In genomic region chr16:54928421-54929089, GRCh38 we compare ENCODE assay signal across 8 cellular contexts. TPM values are rescaled to one million over a fixed set of nuclear protein-coding genes. Genes with fewer than 3 reads are reported as not detected.
DNase-seq lines count a peak whose midpoint lies in the region; ATAC-seq and TF ChIP-seq lines count a peak whose summit lies in the region.

No MANE protein-coding gene starts in this region.

- H2AFZ ChIP-seq in MM.1S (ENCODE audit: low read length) (no peak overlapping the region), neuron (ENCODE audit: low read depth, low read length) (no peak overlapping the region)

- intact Hi-C loops in activated B cell treated with CpG ODN at 0.5 μM for 24 hours (cut with micrococcal nuclease) = loop anchor here (1.0 to 10.0 kb wide), 4 partner anchors 406 to 1494 kb away; partner anchors contain the start of genes AKTIP, RBL2 and RPGRIP1L

- H3K4me3 ChIP-seq in MM.1S (ENCODE audit: low read length) (peak overlapping the region; percentile 90), fibroblast of pulmonary artery (replicated peaks; ENCODE audit: low read depth, low read length) (peak overlapping the region; percentile 53), neuron (ENCODE audit: low read length) (peak overlapping the region; percentile 54)

- H3K4me1 Mint-ChIP-seq in activated B cell treated with CpG ODN at 0.5 μM for 24 hours = peaks cover 31% of the 10 kb centered on the region

- POLR2A ChIA-PET in activated B cell treated with CpG ODN at 0.5 μM for 24 hours (lab: Charles Lee) = no interaction called here

- CTCF ChIA-PET in activated B cell treated with CpG ODN at 0.5 μM for 24 hours (lab: Charles Lee) = no interaction called here

- peak overlapping the region; percentile 92 for H3K27ac ChIP-seq in MM.1S (ENCODE audit: low read length)

- peaks cover 12% of the 10 kb centered on the region for H3K4me1 ChIP-seq in MM.1S (ENCODE audit: low read length)
- H3K4me1 ChIP-seq in neuron (ENCODE audit: insufficient read depth, low read length) = peaks cover 29% of the 10 kb centered on the region

- H3K27me3 ChIP-seq in MM.1S (replicated peaks; ENCODE audit: insufficient read depth, low read length) (no peaks in the 10 kb centered on the region), neuron (ENCODE audit: insufficient read depth, low read length) (no peaks in the 10 kb centered on the region)

- H3K27me3 Mint-ChIP-seq in activated B cell treated with CpG ODN at 0.5 μM for 24 hours = peaks cover 49% of the 10 kb centered on the region

- H3K9ac ChIP-seq in MM.1S (ENCODE audit: low read length) = peak overlapping the region; percentile 91

- peaks cover under 1% of the 10 kb centered on the region for H3K36me3 Mint-ChIP-seq in activated B cell treated with CpG ODN at 0.5 μM for 24 hours (ENCODE audit: low read depth)

- no peaks in the 10 kb centered on the region for H3K9me3 Mint-ChIP-seq in activated B cell treated with CpG ODN at 0.5 μM for 24 hours

- ATAC-seq in HG02571 (IDR thresholded peaks at IDR 0.05; ENCODE audit: unreplicated experiment) = peak; percentile 38
- ATAC-seq in activated B cell treated with CpG ODN at 0.5 μM for 24 hours (ENCODE audit: low read depth) = peak; percentile 49

- no peaks in the 10 kb centered on the region; the same call in 1 of the 2 replicates for H3K36me3 ChIP-seq in MM.1S (replicated peaks; ENCODE audit: insufficient read depth, low read length)
- H3K36me3 ChIP-seq in neuron (ENCODE audit: insufficient read depth, low read length) = peaks cover 15% of the 10 kb centered on the region

- TF ChIP-seq CTCF in MM.1S (IDR thresholded peaks at IDR 0.05; ENCODE audit: low read length) = no peak
- TF ChIP-seq CTCF in activated B cell treated with CpG ODN at 0.5 μM for 24 hours (IDR thresholded peaks at IDR 0.05) = no peak
- TF ChIP-seq CTCF in fibroblast of pulmonary artery (IDR thresholded peaks at IDR 0.05; ENCODE audit: low read length, missing control alignments) = no peak

- DNase-seq in 8988T = peak; percentile 76
- peak; percentile 91 for DNase-seq in GM03348 (ENCODE audit: low spot score)
- DNase-seq in MM.1S = peak; percentile 82
- DNase-seq in activated B cell treated with CpG ODN at 0.5 μM for 24 hours = no peak
- DNase-seq in fibroblast of pulmonary artery (ENCODE audit: low read depth) = no peak
- DNase-seq in ecto neural progenitor cell (ENCODE audit: low spot score) = no peak

- H3K9me2 ChIP-seq in MM.1S (replicated peaks; ENCODE audit: insufficient read depth, low read length) = no peaks in the 10 kb centered on the region

- no peak overlapping the region for H3K27ac Mint-ChIP-seq in activated B cell treated with CpG ODN at 0.5 μM for 24 hours

- peaks cover 57% of the 10 kb centered on the region for H3K79me2 ChIP-seq in MM.1S (ENCODE audit: low read length)

- H4K20me1 ChIP-seq in MM.1S (ENCODE audit: insufficient read depth, low read length) = 0 out of 2 replicates have a peak, but pooled peaks cover 4% of the 10 kb centered on the region

- H3K4me2 ChIP-seq in MM.1S (ENCODE audit: low read depth, low read length) = no peak overlapping the region

- H3K9me3 ChIP-seq in MM.1S (replicated peaks; ENCODE audit: insufficient read depth, low read length) (no peaks in the 10 kb centered on the region), neuron (ENCODE audit: low read length) (no peaks in the 10 kb centered on the region)

- H3F3A ChIP-seq in MM.1S (ENCODE audit: insufficient read depth, low read length) = peaks cover 34% of the 10 kb centered on the region

- peak overlapping the region; percentile 88 for H3K4me3 Mint-ChIP-seq in activated B cell treated with CpG ODN at 0.5 μM for 24 hours

RNA-seq across cellular contexts. Expression of gene IRX5, which starts 2.1 kb away (rescaled TPM):
- 0.07 TPM in 1 of 2 replicates, not detected in the other for total RNA-seq in activated B cell treated with CpG ODN at 0.5 μM for 24 hours

Comparison
In these comparisons a context has a peak if more than half of its experiments do, and no peak if none do; other contexts are left out.
1. DNase-seq: peak in 8988T (single experiment), GM03348 (single experiment) and MM.1S (single experiment); none in activated B cell treated with CpG ODN at 0.5 μM for 24 hours (single experiment), fibroblast of pulmonary artery (single experiment) and ecto neural progenitor cell (single experiment).
2. Peak in every context shown above with its lines, with median percentiles within 50 percentile points of each other: H3K4me3 ChIP-seq.